In genomic region chr9:89412951-89413350, GRCh38 we compare ENCODE assay signal across 23 cellular contexts.
DNase-seq lines count a peak whose midpoint lies in the region; ATAC-seq, FAIRE-seq and TF ChIP-seq lines count a peak whose summit lies in the region.
"Had no signal": no experiment of that assay in that cellular context is flagged by ENCODE, and none has a peak within 500 bp of the region (broad histone marks: within the 10 kb centered on the region; RNA-seq: fewer than 3 reads in every experiment).

No MANE protein-coding gene starts in this region.

- WGBS in spleen, 5 donors = 80 to 97% (median 84%) methylated on average over 3 to 4 of the region's 4 CpGs
- WGBS in small intestine, 3 donors = 81 to 87% (median 84%) methylated on average over 4 of the region's 4 CpGs

- H3K36me3 ChIP-seq in spleen (peaks cover 0 to 67% (median 8%) of the 10 kb centered on the region in 6 donors), small intestine (ENCODE audit: control insufficient read depth in 2 of 2, insufficient read depth in 2 of 2, low read length in 2 of 2) (no peaks in the 10 kb centered on the region)
- H3K36me3 ChIP-seq: breast epithelium, left ventricle myocardium inferior, right lobe of liver had no signal

- FAIRE-seq in small intestine (lab: Jason Lieb, UNC) = no peak
- FAIRE-seq: H54 had no signal

- POLR2A ChIA-PET in activated CD8-positive, alpha-beta T cell treated with anti-CD3 and anti-CD28 coated beads for 36 hours (lab: Charles Lee) = interaction anchor here (1.1 kb wide), 1 partner anchor 14 kb away, joined by 3 read pairs; no protein-coding TSS in a partner anchor

- no peak for TF ChIP-seq POLR2A in spleen (IDR thresholded peaks at IDR 0.05)

- no peak overlapping the region for H3K4me3 Mint-ChIP-seq in natural killer cell treated with Interleukin-12 subunit alpha and Interleukin-12 subunit beta and Interleukin-15 and Interleukin-18, amount 100 ng/mL, for 72 hours
- H3K4me3 Mint-ChIP-seq in natural killer cell = no peak overlapping the region
- no peak overlapping the region for H3K4me3 Mint-ChIP-seq in activated CD8-positive, alpha-beta T cell treated with anti-CD3 and anti-CD28 coated beads for 36 hours
- peak overlapping the region; percentile 32 for H3K4me3 Mint-ChIP-seq in glutamatergic neuron (ENCODE audit: unreplicated experiment)
- H3K4me3 Mint-ChIP-seq: activated naive CD4-positive, alpha-beta T cell treated with anti-CD3 and anti-CD28 coated beads, Interleukin-2, amount 10 ng/mL, durations not matched to agents 7 days and 5 days had no signal

- H3K27me3 Mint-ChIP-seq in natural killer cell treated with Interleukin-12 subunit alpha and Interleukin-12 subunit beta and Interleukin-15 and Interleukin-18, amount 100 ng/mL, for 72 hours = no peaks in the 10 kb centered on the region
- H3K27me3 Mint-ChIP-seq in natural killer cell (ENCODE audit: low read depth in 2 of 2) (no peaks in the 10 kb centered on the region), glutamatergic neuron (ENCODE audit: unreplicated experiment) (peaks cover 8% of the 10 kb centered on the region)
- no peaks in the 10 kb centered on the region for H3K27me3 Mint-ChIP-seq in activated CD8-positive, alpha-beta T cell treated with anti-CD3 and anti-CD28 coated beads for 36 hours
- H3K27me3 Mint-ChIP-seq: activated naive CD4-positive, alpha-beta T cell treated with anti-CD3 and anti-CD28 coated beads, Interleukin-2, amount 10 ng/mL, durations not matched to agents 7 days and 5 days had no signal

- CTCF ChIA-PET in activated CD8-positive, alpha-beta T cell treated with anti-CD3 and anti-CD28 coated beads for 36 hours (lab: Charles Lee) = interaction anchor here (0.6 kb wide), 1 partner anchor 136 kb away, joined by 4 read pairs; no protein-coding TSS in a partner anchor

- H3K27me3 ChIP-seq in spleen (replicated peaks in 1 of 7) (no peaks in the 10 kb centered on the region), small intestine (ENCODE audit: control insufficient read depth in 2 of 2, insufficient read depth in 2 of 2, low read length in 2 of 2) (no peaks in the 10 kb centered on the region)
- H3K27me3 ChIP-seq: breast epithelium, right lobe of liver had no signal

- intact Hi-C loops in natural killer cell (cut with micrococcal nuclease) (no loop called here), spleen (cut with DNase I; ENCODE audit: low total_unique reads) (no loop called here)
- intact Hi-C loops in activated CD8-positive, alpha-beta T cell treated with anti-CD3 and anti-CD28 coated beads for 36 hours (cut with micrococcal nuclease) = no loop called here

- H3K9me3 ChIP-seq in spleen (peaks cover 0 to 4% (median 0%) of the 10 kb centered on the region in 8 donors), small intestine (ENCODE audit: control insufficient read depth, low read depth) (no peaks in the 10 kb centered on the region)
- H3K9me3 ChIP-seq: breast epithelium, right lobe of liver had no signal

- H3K9me3 Mint-ChIP-seq in natural killer cell treated with Interleukin-12 subunit alpha and Interleukin-12 subunit beta and Interleukin-15 and Interleukin-18, amount 100 ng/mL, for 72 hours = peaks cover 4% of the 10 kb centered on the region
- no peaks in the 10 kb centered on the region for H3K9me3 Mint-ChIP-seq in natural killer cell
- peaks cover 20% of the 10 kb centered on the region for H3K9me3 Mint-ChIP-seq in activated CD8-positive, alpha-beta T cell treated with anti-CD3 and anti-CD28 coated beads for 36 hours
- H3K9me3 Mint-ChIP-seq in glutamatergic neuron (ENCODE audit: unreplicated experiment) = peaks cover 18% of the 10 kb centered on the region
- H3K9me3 Mint-ChIP-seq: activated naive CD4-positive, alpha-beta T cell treated with anti-CD3 and anti-CD28 coated beads, Interleukin-2, amount 10 ng/mL, durations not matched to agents 7 days and 5 days had no signal

- H3K4me1 Mint-ChIP-seq in natural killer cell treated with Interleukin-12 subunit alpha and Interleukin-12 subunit beta and Interleukin-15 and Interleukin-18, amount 100 ng/mL, for 72 hours (ENCODE audit: low read depth in 2 of 2) = peaks cover 67 to 73% of the 10 kb centered on the region in 2 donors
- H3K4me1 Mint-ChIP-seq in natural killer cell (peaks cover 68 to 70% of the 10 kb centered on the region in 2 donors), glutamatergic neuron (ENCODE audit: low read depth, unreplicated experiment) (peaks cover 35% of the 10 kb centered on the region)
- peaks cover 97% of the 10 kb centered on the region for H3K4me1 Mint-ChIP-seq in activated CD8-positive, alpha-beta T cell treated with anti-CD3 and anti-CD28 coated beads for 36 hours (ENCODE audit: low read depth)

- H3K4me3 ChIP-seq in spleen (no peak overlapping the region), small intestine (ENCODE audit: low read depth in 1 of 2, low read length in 2 of 2) (no peak overlapping the region)
- H3K4me3 ChIP-seq: breast epithelium, left ventricle myocardium inferior, right lobe of liver had no signal

- peaks cover 33% of the 10 kb centered on the region for H3K36me3 Mint-ChIP-seq in natural killer cell treated with Interleukin-12 subunit alpha and Interleukin-12 subunit beta and Interleukin-15 and Interleukin-18, amount 100 ng/mL, for 72 hours
- no peaks in the 10 kb centered on the region for H3K36me3 Mint-ChIP-seq in natural killer cell
- peaks cover 100% of the 10 kb centered on the region for H3K36me3 Mint-ChIP-seq in activated CD8-positive, alpha-beta T cell treated with anti-CD3 and anti-CD28 coated beads for 36 hours (ENCODE audit: low read depth)
- peaks cover 21% of the 10 kb centered on the region for H3K36me3 Mint-ChIP-seq in glutamatergic neuron (ENCODE audit: unreplicated experiment)

- H3K27ac Mint-ChIP-seq in natural killer cell treated with Interleukin-12 subunit alpha and Interleukin-12 subunit beta and Interleukin-15 and Interleukin-18, amount 100 ng/mL, for 72 hours = peak overlapping the region; percentile 92 to 96
- H3K27ac Mint-ChIP-seq in natural killer cell = no peak overlapping the region
- peak overlapping the region; percentile 95 for H3K27ac Mint-ChIP-seq in activated CD8-positive, alpha-beta T cell treated with anti-CD3 and anti-CD28 coated beads for 36 hours
- peak overlapping the region; percentile 65 for H3K27ac Mint-ChIP-seq in glutamatergic neuron (ENCODE audit: unreplicated experiment)
- H3K27ac Mint-ChIP-seq: activated naive CD4-positive, alpha-beta T cell treated with anti-CD3 and anti-CD28 coated beads, Interleukin-2, amount 10 ng/mL, durations not matched to agents 7 days and 5 days had no signal

- TF ChIP-seq CTCF in natural killer cell (IDR thresholded peaks at IDR 0.05) (no peak), glutamatergic neuron (IDR thresholded peaks at IDR 0.05; ENCODE audit: partially characterized antibody, unreplicated experiment) (no peak), spleen (IDR thresholded peaks at IDR 0.05 in 8 of 11, conservative IDR thresholded peaks at IDR 0.05 in 3 of 11) (no peak)
- no peak for TF ChIP-seq CTCF in activated CD8-positive, alpha-beta T cell treated with anti-CD3 and anti-CD28 coated beads for 36 hours (IDR thresholded peaks at IDR 0.05)

- DNase-seq in natural killer cell treated with Interleukin-12 subunit alpha and Interleukin-12 subunit beta and Interleukin-15 and Interleukin-18, amount 100 ng/mL, for 72 hours (ENCODE audit: low spot score) = no peak
- DNase-seq in natural killer cell (no peak), glutamatergic neuron (no peak), GM03348 (ENCODE audit: low spot score) (no peak), spleen (no peak), small intestine (no peak)
- DNase-seq in activated CD8-positive, alpha-beta T cell treated with anti-CD3 and anti-CD28 coated beads for 36 hours = no peak
- DNase-seq in stimulated activated CD4-positive, alpha-beta T cell treated with anti-CD3 and anti-CD28 coated beads, Interleukin-4, amount 100 ng/mL, for 4 hours = no peak
- DNase-seq: activated naive CD4-positive, alpha-beta T cell treated with anti-CD3 and anti-CD28 coated beads, Interleukin-2, amount 10 ng/mL, durations not matched to agents 7 days and 5 days; COR-L47; dermis blood vessel endothelial cell; foreskin melanocyte; KG1; left ventricle myocardium inferior; MV-4-11; NCI-H1930; NCI-H446 treated with DMSO at 0.1 percent for 48 hours; NK-92 treated with Interleukin-12 subunit alpha and Interleukin-12 subunit beta, amount 100 ng/mL, for 24 hours; right lobe of liver; RPMI8226; stimulated activated CD4-positive, alpha-beta T cell treated with anti-CD3 and anti-CD28 coated beads, Interleukin-1b, Interleukin-23, amount 100 ng/mL, for 48 hours had no signal

- ATAC-seq in natural killer cell treated with Interleukin-12 subunit alpha and Interleukin-12 subunit beta and Interleukin-15 and Interleukin-18, amount 100 ng/mL, for 72 hours = no peak
- ATAC-seq in natural killer cell = no peak
- no peak for ATAC-seq in activated CD8-positive, alpha-beta T cell treated with anti-CD3 and anti-CD28 coated beads for 36 hours
- ATAC-seq: right lobe of liver had no signal

- H3K4me1 ChIP-seq in spleen = peaks cover 28 to 100% (median 54%) of the 10 kb centered on the region in 6 donors
- H3K4me1 ChIP-seq in small intestine (ENCODE audit: control insufficient read depth in 2 of 2, insufficient read depth in 1 of 2, low read depth in 1 of 2, low read length in 1 of 2) = peaks cover 0 to 7% of the 10 kb centered on the region in 2 donors
- H3K4me1 ChIP-seq: breast epithelium, right lobe of liver had no signal

- no peak overlapping the region for H3K27ac ChIP-seq in spleen
- H3K27ac ChIP-seq in small intestine (ENCODE audit: low read depth in 1 of 2, low read length in 1 of 2) = no peak overlapping the region
- H3K27ac ChIP-seq: breast epithelium, left ventricle myocardium inferior, right lobe of liver had no signal

Comparison
In these comparisons a context has a peak if more than half of its experiments do, and no peak if none do; other contexts are left out.
1. H3K27ac Mint-ChIP-seq: peak in natural killer cell treated with Interleukin-12 subunit alpha and Interleukin-12 subunit beta and Interleukin-15 and Interleukin-18, amount 100 ng/mL, for 72 hours (2 of 2), activated CD8-positive, alpha-beta T cell treated with anti-CD3 and anti-CD28 coated beads for 36 hours (single experiment) and glutamatergic neuron (single experiment); none in natural killer cell (0 of 2).